ENCODE assay signal across 28 cellular contexts in genomic region chr5:72197393-72197792, GRCh38.
"Had no signal": no experiment of that assay in that cellular context is flagged by ENCODE, and none has a peak within 500 bp of the region (broad histone marks: within the 10 kb centered on the region; RNA-seq: fewer than 3 reads in every experiment).

No MANE protein-coding gene starts in this region.

- H3K27me3 ChIP-seq: left lung, sigmoid colon, stomach, testis, tibial artery, uterus had no signal

- H3K27ac Mint-ChIP-seq: immature natural killer cell; naive thymus-derived CD8-positive, alpha-beta T cell; nephron; stimulated activated naive B cell treated with anti-CD40 and anti-IgM and Interleukin-4, amounts not matched to agents 10 μg/mL and 1 μg/mL and 100 μg/mL, for 72 hours had no signal

- ATAC-seq: left colon; left lung; lower lobe of right lung; naive thymus-derived CD8-positive, alpha-beta T cell; pancreas; right cardiac atrium; stimulated activated naive B cell treated with anti-CD40 and anti-IgM and Interleukin-4, amounts not matched to agents 10 μg/mL and 1 μg/mL and 100 μg/mL, for 72 hours; stimulated activated naive CD8-positive, alpha-beta T cell treated with anti-CD3 and anti-CD28 coated beads, Interleukin-15, Interleukin-2, amounts not matched to agents 100 U/mL and 50 U/mL, for 24 hours had no signal

- H3K9me3 ChIP-seq: left lung, lower lobe of right lung, pancreas, prostate gland, sigmoid colon, spleen, testis, tibial artery, uterus had no signal

- H3K36me3 ChIP-seq: left lung, lower lobe of right lung, pancreas, prostate gland, spleen, uterus had no signal

- H3K4me1 Mint-ChIP-seq: nephron, neural crest cell had no signal

- H3K4me3 ChIP-seq: left lung, lower lobe of right lung, pancreas, prostate gland, sigmoid colon, spleen, stomach, testis, tibial artery, uterus had no signal

- DNase-seq: hypothalamus; immature natural killer cell; kidney; left colon; left lung; lower lobe of right lung; mammary epithelial cell; mesenchymal stem cell; naive thymus-derived CD8-positive, alpha-beta T cell; nucleus accumbens; pancreas; posterior cingulate gyrus; retina; right cardiac atrium; sigmoid colon; small intestine; spleen; stimulated activated CD4-positive, alpha-beta T cell treated with anti-CD3 and anti-CD28 coated beads, Interleukin-2, amount 100 ng/mL, for 48 hours; stimulated activated naive B cell treated with anti-CD40 and anti-IgM and Interleukin-4, amounts not matched to agents 10 μg/mL and 1 μg/mL and 100 μg/mL, for 72 hours; stimulated activated naive CD8-positive, alpha-beta T cell treated with anti-CD3 and anti-CD28 coated beads, Interleukin-15, Interleukin-2, amounts not matched to agents 100 U/mL and 50 U/mL, for 24 hours; stomach; testis; trophoblast cell; uterus had no signal

- H3K4me1 ChIP-seq: left lung, lower lobe of right lung, pancreas, prostate gland, sigmoid colon, spleen, stomach, testis, uterus had no signal

- H3K4me3 Mint-ChIP-seq: immature natural killer cell; naive thymus-derived CD8-positive, alpha-beta T cell; nephron; neural crest cell; stimulated activated naive B cell treated with anti-CD40 and anti-IgM and Interleukin-4, amounts not matched to agents 10 μg/mL and 1 μg/mL and 100 μg/mL, for 72 hours had no signal

- H3K27ac ChIP-seq: left lung, lower lobe of right lung, pancreas, prostate gland, sigmoid colon, spleen, stomach, testis, uterus had no signal
